In the genomic region with DNA sequence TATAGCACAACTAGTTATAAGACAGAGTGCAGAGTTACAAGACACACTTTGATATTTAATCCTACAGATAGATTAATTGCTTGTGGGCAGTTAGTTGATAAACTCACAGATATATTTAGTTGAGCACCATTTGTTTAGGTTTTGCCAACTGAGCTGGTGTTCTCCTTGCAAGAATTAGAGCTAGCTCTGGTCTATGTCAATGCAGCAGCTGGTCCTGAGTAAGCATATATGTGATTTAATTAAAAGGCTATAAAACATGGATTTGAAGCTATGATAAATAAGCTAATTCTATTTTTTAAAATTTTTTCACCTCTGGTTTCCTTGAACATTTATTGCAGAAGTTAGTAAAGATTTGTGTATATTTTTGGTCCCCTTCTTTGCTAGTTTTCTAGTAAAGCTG, we compare ENCODE assay signal across 22 cellular contexts.
"Had no signal": no experiment of that assay in that cellular context is flagged by ENCODE, and none has a peak within 500 bp of the region (broad histone marks: within the 10 kb centered on the region; RNA-seq: fewer than 3 reads in every experiment).

No MANE protein-coding gene starts in this region.

- H3K27me3 Mint-ChIP-seq: activated CD4-positive, alpha-beta T cell treated with anti-CD3 and anti-CD28 coated beads for 36 hours; activated CD8-positive, alpha-beta T cell treated with anti-CD3 and anti-CD28 coated beads for 36 hours; activated naive CD8-positive, alpha-beta T cell treated with anti-CD3 and anti-CD28 coated beads, Interleukin-2, amount 10 ng/mL, durations not matched to agents 7 days and 5 days; activated T-helper 17 cell treated with anti-CD3 and anti-CD28 coated beads, Interleukin-2, amount 50 U/mL, for 72 hours; T-cell; type B pancreatic cell had no signal

- H3K36me3 ChIP-seq: colonic mucosa, gastroesophageal sphincter, stomach had no signal

- H3K27ac Mint-ChIP-seq: activated CD4-positive, alpha-beta T cell treated with anti-CD3 and anti-CD28 coated beads for 36 hours; activated CD8-positive, alpha-beta T cell treated with anti-CD3 and anti-CD28 coated beads for 36 hours; activated naive CD8-positive, alpha-beta T cell treated with anti-CD3 and anti-CD28 coated beads, Interleukin-2, amount 10 ng/mL, durations not matched to agents 7 days and 5 days; brain; nephron; T-cell; type B pancreatic cell; WTC11 had no signal

- H3K9me3 ChIP-seq: colonic mucosa, gastroesophageal sphincter, heart right ventricle, stomach, testis had no signal

- H3K27me3 ChIP-seq: colonic mucosa, gastroesophageal sphincter, heart right ventricle, stomach, testis had no signal

- H3K27ac ChIP-seq: colonic mucosa, gastroesophageal sphincter, testis had no signal

- H3K9me3 Mint-ChIP-seq: activated CD8-positive, alpha-beta T cell treated with anti-CD3 and anti-CD28 coated beads for 36 hours; activated T-helper 17 cell treated with anti-CD3 and anti-CD28 coated beads, Interleukin-2, amount 50 U/mL, for 72 hours; nephron; T-cell had no signal

- DNase-seq: activated CD4-positive, alpha-beta T cell treated with anti-CD3 and anti-CD28 coated beads for 36 hours; activated CD8-positive, alpha-beta T cell treated with anti-CD3 and anti-CD28 coated beads for 36 hours; activated naive CD4-positive, alpha-beta T cell treated with Interleukin-2 at 50 U/mL for 16 hours; activated naive CD8-positive, alpha-beta T cell treated with anti-CD3 and anti-CD28 coated beads, Interleukin-2, amount 10 ng/mL, durations not matched to agents 7 days and 5 days; activated T-cell treated with anti-CD3 and anti-CD28 coated beads, Interleukin-2, amount 50 U/mL, for 1 hour; central memory CD4-positive, alpha-beta T cell; colonic mucosa; heart right ventricle; mesendoderm; occipital lobe; posterior cingulate gyrus; stimulated activated CD4-positive, alpha-beta T cell treated with anti-CD3 and anti-CD28 coated beads, Interleukin-12 subunit alpha, Interleukin-12 subunit beta, amount 100 ng/mL, for 4 hours; stimulated activated CD4-positive, alpha-beta T cell treated with anti-CD3 and anti-CD28 coated beads, Interleukin-1b, Interleukin-23, amount 100 ng/mL, for 48 hours; stomach; T-cell; testis had no signal

- H3K36me3 Mint-ChIP-seq: WTC11 had no signal

- H3K4me3 ChIP-seq: colonic mucosa, gastroesophageal sphincter, heart right ventricle, stomach, testis had no signal

- H3K4me3 Mint-ChIP-seq: activated CD4-positive, alpha-beta T cell treated with anti-CD3 and anti-CD28 coated beads for 36 hours; activated CD8-positive, alpha-beta T cell treated with anti-CD3 and anti-CD28 coated beads for 36 hours; activated naive CD8-positive, alpha-beta T cell treated with anti-CD3 and anti-CD28 coated beads, Interleukin-2, amount 10 ng/mL, durations not matched to agents 7 days and 5 days; activated T-helper 17 cell treated with anti-CD3 and anti-CD28 coated beads, Interleukin-2, amount 50 U/mL, for 72 hours; brain; nephron; T-cell; type B pancreatic cell; WTC11 had no signal
